Comparison of ENCODE assay signal across 25 cellular contexts in the genomic region with DNA sequence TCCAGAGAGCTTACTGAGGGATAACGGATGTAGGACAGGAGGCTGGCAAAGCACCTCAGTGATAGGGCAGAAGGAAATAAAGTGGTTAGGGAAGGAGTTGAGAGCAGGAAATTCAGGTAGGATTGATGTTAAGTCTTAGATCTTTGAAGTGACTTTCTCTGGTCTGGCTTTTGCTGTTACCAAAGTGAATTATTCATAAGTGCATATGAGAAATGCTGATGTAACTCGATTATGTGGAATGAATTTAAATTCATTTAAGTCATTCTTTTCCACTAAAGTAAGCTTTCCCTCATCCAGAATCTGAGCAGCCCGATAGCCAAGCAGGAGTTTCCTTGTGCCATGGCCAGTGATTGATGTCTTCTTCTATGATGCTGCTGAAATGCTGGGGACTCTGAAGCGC.
A peak's percentile ranks its signal among the peaks of the same experiment; 100 is the strongest.
DNase-seq lines count a peak whose midpoint lies in the region; ATAC-seq and TF ChIP-seq lines count a peak whose summit lies in the region.
"Had no signal": no experiment of that assay in that cellular context is flagged by ENCODE, and none has a peak within 500 bp of the region (broad histone marks: within the 10 kb centered on the region; RNA-seq: fewer than 3 reads in every experiment).

No MANE protein-coding gene starts in this region.

- no peak overlapping the region for H3K27ac ChIP-seq in CD8-positive, alpha-beta T cell (ENCODE audit: low read depth, low read length)
- H3K27ac ChIP-seq in iPS-18a (ENCODE audit: low read length), result no peak overlapping the region
- no peak overlapping the region for H3K27ac ChIP-seq in PC-3 (ENCODE audit: low read length)
- no peak overlapping the region for H3K27ac ChIP-seq in WERI-Rb-1
- H3K27ac ChIP-seq: foreskin keratinocyte, neutrophil, prostate gland, suprapubic skin had no signal

- no peak for ATAC-seq in CD8-positive, alpha-beta T cell
- ATAC-seq in SK-N-SH treated with all-trans-retinoic acid at 6 μM for 48 hours (peak; percentile 45), PC-3 (no peak)
- ATAC-seq: effector memory CD8-positive, alpha-beta T cell; foreskin keratinocyte; heart right ventricle had no signal

- no peaks in the 10 kb centered on the region for H3K36me3 ChIP-seq in CD8-positive, alpha-beta T cell (ENCODE audit: insufficient read depth, low read length)
- H3K36me3 ChIP-seq in iPS-18a (ENCODE audit: control insufficient read depth, low read depth, low read length) (no peaks in the 10 kb centered on the region), PC-3 (ENCODE audit: low read depth, low read length) (no peaks in the 10 kb centered on the region), WERI-Rb-1 (no peaks in the 10 kb centered on the region; the same call in 1 of the 2 replicates)
- H3K36me3 ChIP-seq: heart right ventricle, neutrophil, prostate gland, suprapubic skin had no signal

- no peak overlapping the region for H2AFZ ChIP-seq in PC-3 (ENCODE audit: low read length)

- CTCF ChIA-PET in CD8-positive, alpha-beta T cell (lab: Charles Lee), result no interaction called here
- CTCF ChIA-PET in PC-3 (lab: Charles Lee), result no interaction called here

- H3K79me2 ChIP-seq in PC-3 (ENCODE audit: low read length), result peaks cover 11% of the 10 kb centered on the region; the same call in 1 of the 2 replicates

- peaks cover 57% of the 10 kb centered on the region for H3K4me1 ChIP-seq in CD8-positive, alpha-beta T cell (ENCODE audit: insufficient read depth, low read length)
- H3K4me1 ChIP-seq in iPS-18a (ENCODE audit: control insufficient read depth, low read depth, low read length) (peaks cover 42% of the 10 kb centered on the region), PC-3 (ENCODE audit: insufficient read depth, low read length) (no peaks in the 10 kb centered on the region)
- H3K4me1 ChIP-seq: prostate gland had no signal

- H3K36me3 Mint-ChIP-seq in CD8-positive, alpha-beta T cell, result peaks cover 2% of the 10 kb centered on the region
- no peaks in the 10 kb centered on the region for H3K36me3 Mint-ChIP-seq in progenitor cell of endocrine pancreas (ENCODE audit: insufficient read depth)
- H3K36me3 Mint-ChIP-seq: CD8-positive, alpha-beta memory T cell; memory B cell had no signal

- no peaks in the 10 kb centered on the region for H4K20me1 ChIP-seq in PC-3 (ENCODE audit: low read length)

- no peaks in the 10 kb centered on the region for H3K9me2 ChIP-seq in PC-3 (replicated peaks; ENCODE audit: low read length)

- DNase-seq in AG10803 (ENCODE audit: low read depth), result peak; percentile 20
- no peak for DNase-seq in CD8-positive, alpha-beta T cell
- DNase-seq in A172 (ENCODE audit: low spot score), result no peak
- no peak for DNase-seq in progenitor cell of endocrine pancreas (ENCODE audit: low spot score, unreplicated experiment)
- DNase-seq in PC-3, result no peak
- no peak for DNase-seq in WERI-Rb-1
- DNase-seq: activated CD4-positive, alpha-beta T cell treated with anti-CD3 and anti-CD28 coated beads for 4 hours; activated gamma-delta T cell; activated T-cell treated with anti-CD3 and anti-CD28 coated beads for 4 hours; amniotic stem cell; CD8-positive, alpha-beta memory T cell; effector memory CD8-positive, alpha-beta T cell; foreskin keratinocyte; HCEC 1CT; heart right ventricle; NCI-H1436 treated with DMSO at 0.1 percent for 48 hours; NCI-H446; stimulated activated naive CD4-positive, alpha-beta T cell had no signal

- H3K27ac Mint-ChIP-seq in CD8-positive, alpha-beta T cell, result peak overlapping the region; percentile 19
- H3K27ac Mint-ChIP-seq in progenitor cell of endocrine pancreas, result no peak overlapping the region
- H3K27ac Mint-ChIP-seq: CD8-positive, alpha-beta memory T cell; effector memory CD8-positive, alpha-beta T cell; memory B cell had no signal

- H3K4me2 ChIP-seq in PC-3 (ENCODE audit: low read length), result no peak overlapping the region

- POLR2A ChIA-PET in CD8-positive, alpha-beta T cell (lab: Charles Lee), result no interaction called here
- POLR2A ChIA-PET in PC-3 (lab: Charles Lee; ENCODE audit: unreplicated experiment), result no interaction called here

- no peak for TF ChIP-seq CTCF in AG10803 (conservative IDR thresholded peaks at IDR 0.05; ENCODE audit: low read length)
- no peak for TF ChIP-seq CTCF in CD8-positive, alpha-beta T cell (IDR thresholded peaks at IDR 0.05)
- no peak for TF ChIP-seq CTCF in progenitor cell of endocrine pancreas (IDR thresholded peaks at IDR 0.05; ENCODE audit: unreplicated experiment)
- TF ChIP-seq CTCF in PC-3 (conservative IDR thresholded peaks at IDR 0.05; ENCODE audit: low read depth, low read length), result no peak
- no peak for TF ChIP-seq CTCF in WERI-Rb-1 (IDR thresholded peaks at IDR 0.05; ENCODE audit: low read depth, low read length)

- no TSS peak for BruUV-seq in PC-3 (replicated peaks; lab: Mats Ljungman, UMichigan)

- no peak overlapping the region for H3K9ac ChIP-seq in iPS-18a (ENCODE audit: low read length)
- no peak overlapping the region for H3K9ac ChIP-seq in PC-3 (ENCODE audit: low read length)

- H3F3A ChIP-seq in PC-3 (ENCODE audit: low read length, unreplicated experiment), result no peaks in the 10 kb centered on the region

- H3K9me3 Mint-ChIP-seq in CD8-positive, alpha-beta T cell, result no peaks in the 10 kb centered on the region
- H3K9me3 Mint-ChIP-seq in progenitor cell of endocrine pancreas (ENCODE audit: low read depth), result no peaks in the 10 kb centered on the region
- H3K9me3 Mint-ChIP-seq: effector memory CD8-positive, alpha-beta T cell; memory B cell had no signal

- H3K4me1 Mint-ChIP-seq in CD8-positive, alpha-beta T cell (ENCODE audit: low read depth), result peaks cover 78% of the 10 kb centered on the region
- peaks cover 58% of the 10 kb centered on the region for H3K4me1 Mint-ChIP-seq in progenitor cell of endocrine pancreas (ENCODE audit: low read depth)

- H3K9me3 ChIP-seq in CD8-positive, alpha-beta T cell (ENCODE audit: low read length), result no peaks in the 10 kb centered on the region
- H3K9me3 ChIP-seq in iPS-18a (ENCODE audit: control insufficient read depth, low read depth, low read length), result no peaks in the 10 kb centered on the region
- no peaks in the 10 kb centered on the region for H3K9me3 ChIP-seq in PC-3 (ENCODE audit: low read length)
- H3K9me3 ChIP-seq in WERI-Rb-1 (ENCODE audit: severe bottlenecking), result no peaks in the 10 kb centered on the region
- H3K9me3 ChIP-seq: heart right ventricle, neutrophil, prostate gland, suprapubic skin had no signal

- intact Hi-C loops in CD8-positive, alpha-beta T cell (cut with DNase I, micrococcal nuclease), result no loop called here
- intact Hi-C loops in PC-3 (cut with micrococcal nuclease), result no loop called here

- peak overlapping the region; percentile 7 for H3K4me3 Mint-ChIP-seq in CD8-positive, alpha-beta T cell
- no peak overlapping the region for H3K4me3 Mint-ChIP-seq in progenitor cell of endocrine pancreas (ENCODE audit: low read depth)
- H3K4me3 Mint-ChIP-seq: effector memory CD8-positive, alpha-beta T cell; memory B cell had no signal

- H3K4me3 ChIP-seq in AG10803 (ENCODE audit: low read length), result no peak overlapping the region
- no peak overlapping the region for H3K4me3 ChIP-seq in CD8-positive, alpha-beta T cell (ENCODE audit: low read depth, low read length)
- H3K4me3 ChIP-seq in iPS-18a (ENCODE audit: low read length), result peak overlapping the region; percentile 21
- H3K4me3 ChIP-seq in PC-3 (ENCODE audit: low read length), result no peak overlapping the region
- no peak overlapping the region for H3K4me3 ChIP-seq in WERI-Rb-1 (ENCODE audit: low read depth, low read length)
- H3K4me3 ChIP-seq: coronary artery, heart right ventricle, prostate gland, suprapubic skin had no signal

- no peaks in the 10 kb centered on the region for H3K27me3 Mint-ChIP-seq in CD8-positive, alpha-beta T cell (ENCODE audit: low read depth)
- no peaks in the 10 kb centered on the region for H3K27me3 Mint-ChIP-seq in progenitor cell of endocrine pancreas

- no peaks in the 10 kb centered on the region for H3K27me3 ChIP-seq in CD8-positive, alpha-beta T cell (ENCODE audit: insufficient read depth, low read length)
- H3K27me3 ChIP-seq in iPS-18a (ENCODE audit: control insufficient read depth, insufficient read depth, low read length) (no peaks in the 10 kb centered on the region), PC-3 (ENCODE audit: low read length) (no peaks in the 10 kb centered on the region), WERI-Rb-1 (ENCODE audit: insufficient read depth, low read depth, severe bottlenecking) (no peaks in the 10 kb centered on the region)
- H3K27me3 ChIP-seq: foreskin keratinocyte, heart right ventricle, neutrophil, suprapubic skin had no signal

TF ChIP-seq in SK-N-SH treated with all-trans-retinoic acid at 6 μM for 48 hours, 23 proteins besides CTCF, POLR2A, EP300 and RAD21:
- peak; percentile 93 for TF ChIP-seq ISL1 (CRISPR knock-in tag; IDR thresholded peaks at IDR 0.05)
- TF ChIP-seq SNAI2 (CRISPR knock-in tag; IDR thresholded peaks at IDR 0.05), result peak; percentile 65; the same call in 1 of the 2 replicates
- no peak for TF ChIP-seq ARNTL (CRISPR knock-in tag; IDR thresholded peaks at IDR 0.05; ENCODE audit: borderline replicate concordance, low read depth)
- TF ChIP-seq, protein P1, sequence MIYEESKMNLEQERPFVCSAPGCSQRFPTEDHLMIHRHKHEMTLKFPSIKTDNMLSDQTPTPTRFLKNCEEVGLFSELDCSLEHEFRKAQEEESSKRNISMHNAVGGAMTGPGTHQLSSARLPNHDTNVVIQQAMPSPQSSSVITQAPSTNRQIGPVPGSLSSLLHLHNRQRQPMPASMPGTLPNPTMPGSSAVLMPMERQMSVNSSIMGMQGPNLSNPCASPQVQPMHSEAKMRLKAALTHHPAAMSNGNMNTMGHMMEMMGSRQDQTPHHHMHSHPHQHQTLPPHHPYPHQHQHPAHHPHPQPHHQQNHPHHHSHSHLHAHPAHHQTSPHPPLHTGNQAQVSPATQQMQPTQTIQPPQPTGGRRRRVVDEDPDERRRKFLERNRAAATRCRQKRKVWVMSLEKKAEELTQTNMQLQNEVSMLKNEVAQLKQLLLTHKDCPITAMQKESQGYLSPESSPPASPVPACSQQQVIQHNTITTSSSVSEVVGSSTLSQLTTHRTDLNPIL (CRISPR knock-in tag; IDR thresholded peaks at IDR 0.05; ENCODE audit: low read depth), result 0 out of 2 replicates have a peak, but pooled peaks have one; percentile 45
- no peak for TF ChIP-seq ZNF565 (CRISPR knock-in tag; conservative IDR thresholded peaks at IDR 0.05; ENCODE audit: low read depth)
